In the genomic region with DNA sequence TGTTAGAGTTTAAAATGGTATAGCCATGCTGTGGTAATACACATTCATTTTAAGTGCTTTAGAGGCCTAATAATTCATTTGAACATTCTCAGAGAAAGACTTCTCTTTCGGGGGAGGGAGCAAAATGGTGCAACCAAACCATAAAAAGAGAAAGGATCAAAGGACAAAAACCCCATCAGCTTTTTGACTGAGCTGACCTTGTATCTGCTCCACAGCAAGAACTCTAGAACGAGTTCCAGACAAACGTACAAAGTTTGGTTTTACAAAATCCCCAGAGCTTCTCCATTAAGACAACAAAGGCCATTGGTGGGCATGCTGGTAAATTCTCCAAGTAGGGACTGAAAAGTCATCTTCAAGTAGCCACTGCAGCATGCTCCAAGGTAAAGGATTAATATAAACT, we compare ENCODE assay signal across 24 cellular contexts.
"Had no signal": no experiment of that assay in that cellular context is flagged by ENCODE, and none has a peak within 500 bp of the region (broad histone marks: within the 10 kb centered on the region; RNA-seq: fewer than 3 reads in every experiment).

No MANE protein-coding gene starts in this region.

- H3K36me3 ChIP-seq: lower lobe of right lung, pancreas, prostate gland, sigmoid colon, tibial nerve, uterus had no signal

- H3K27me3 Mint-ChIP-seq: naive thymus-derived CD8-positive, alpha-beta T cell; stimulated activated naive CD8-positive, alpha-beta T cell treated with anti-CD3 and anti-CD28 coated beads, Interleukin-15, amount 100 ng/mL, for 72 hours; type B pancreatic cell had no signal

- H3K4me3 Mint-ChIP-seq: naive thymus-derived CD8-positive, alpha-beta T cell; stimulated activated effector memory CD8-positive, alpha-beta T cell treated with anti-CD3 and anti-CD28 coated beads, Interleukin-12 subunit alpha, Interleukin-12 subunit beta, amount 100 ng/mL, for 72 hours; stimulated activated naive CD8-positive, alpha-beta T cell treated with anti-CD3 and anti-CD28 coated beads, Interleukin-15, amount 100 ng/mL, for 72 hours; type B pancreatic cell had no signal

- H3K36me3 Mint-ChIP-seq: stimulated activated effector memory CD8-positive, alpha-beta T cell treated with anti-CD3 and anti-CD28 coated beads, Interleukin-12 subunit alpha, Interleukin-12 subunit beta, amount 100 ng/mL, for 72 hours had no signal

- ATAC-seq: left cardiac atrium; left lung; lower lobe of right lung; naive thymus-derived CD8-positive, alpha-beta T cell; pancreas; right cardiac atrium; stimulated activated effector memory CD8-positive, alpha-beta T cell treated with anti-CD3 and anti-CD28 coated beads, Interleukin-12 subunit alpha, Interleukin-12 subunit beta, amount 100 ng/mL, for 72 hours; stimulated activated naive CD8-positive, alpha-beta T cell treated with anti-CD3 and anti-CD28 coated beads, Interleukin-15, amount 100 ng/mL, for 72 hours had no signal

- H3K27ac Mint-ChIP-seq: stimulated activated effector memory CD8-positive, alpha-beta T cell treated with anti-CD3 and anti-CD28 coated beads, Interleukin-12 subunit alpha, Interleukin-12 subunit beta, amount 100 ng/mL, for 72 hours; stimulated activated naive CD8-positive, alpha-beta T cell treated with anti-CD3 and anti-CD28 coated beads, Interleukin-15, amount 100 ng/mL, for 72 hours; type B pancreatic cell had no signal

- H3K9me3 Mint-ChIP-seq: naive thymus-derived CD8-positive, alpha-beta T cell; stimulated activated effector memory CD8-positive, alpha-beta T cell treated with anti-CD3 and anti-CD28 coated beads, Interleukin-12 subunit alpha, Interleukin-12 subunit beta, amount 100 ng/mL, for 72 hours; stimulated activated naive CD8-positive, alpha-beta T cell treated with anti-CD3 and anti-CD28 coated beads, Interleukin-15, amount 100 ng/mL, for 72 hours; type B pancreatic cell had no signal

- H3K4me1 ChIP-seq: left lung, lower lobe of right lung, prostate gland, uterus had no signal

- H3K27ac ChIP-seq: left lung, lower lobe of right lung, pancreas, prostate gland, sigmoid colon, spleen, tibial nerve, uterus had no signal

- H3K9me3 ChIP-seq: left lung, lower lobe of right lung, pancreas, prostate gland, sigmoid colon, spleen, tibial nerve, uterus had no signal

- H3K4me3 ChIP-seq: left lung, lower lobe of right lung, pancreas, prostate gland, sigmoid colon, spleen, tibial nerve, uterus had no signal

- DNase-seq: hippocampal formation; kidney glomerular epithelial cell; left cardiac atrium; left lung; lower lobe of right lung; mammary epithelial cell; mesendoderm; naive thymus-derived CD8-positive, alpha-beta T cell; pancreas; posterior cingulate gyrus; retina; right cardiac atrium; sigmoid colon; small intestine; spleen; stimulated activated CD4-positive, alpha-beta T cell treated with anti-CD3 and anti-CD28 coated beads, Interleukin-4, amount 100 ng/mL, for 24 hours; stimulated activated naive CD4-positive, alpha-beta T cell treated with Interleukin-2 at 50 U/mL for 16 hours; stimulated activated naive CD8-positive, alpha-beta T cell treated with anti-CD3 and anti-CD28 coated beads, Interleukin-15, amount 100 ng/mL, for 72 hours; substantia nigra; uterus had no signal

- H3K27me3 ChIP-seq: left lung, pancreas, sigmoid colon, spleen, tibial nerve, uterus had no signal
